In the genomic region with DNA sequence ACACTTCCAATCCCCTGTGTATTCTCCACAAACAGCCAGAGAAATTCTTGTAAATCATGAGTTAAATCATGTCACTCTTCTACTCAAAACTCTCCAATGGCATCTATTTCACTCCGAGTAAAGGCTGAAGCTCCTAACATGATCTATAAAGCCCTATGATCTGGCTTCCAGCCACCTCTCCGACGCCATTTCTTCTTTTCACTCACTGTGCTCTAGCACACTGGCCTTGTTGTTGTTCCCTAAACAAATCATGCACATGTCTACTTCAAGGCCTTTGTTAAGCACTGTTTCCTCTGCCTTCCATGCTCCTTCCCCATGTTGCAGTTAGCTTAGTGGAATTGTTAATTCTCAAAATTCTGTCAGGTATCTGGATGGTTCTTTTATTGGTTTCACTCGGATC, we compare ENCODE assay signal across 1 cellular context.
TF ChIP-seq lines count a peak whose summit lies in the region.

No MANE protein-coding gene starts in this region.

TF ChIP-seq in WTC11, 78 proteins besides CTCF, POLR2A, EP300 and RAD21 (continued from another document):
- TF ChIP-seq, protein P1, sequence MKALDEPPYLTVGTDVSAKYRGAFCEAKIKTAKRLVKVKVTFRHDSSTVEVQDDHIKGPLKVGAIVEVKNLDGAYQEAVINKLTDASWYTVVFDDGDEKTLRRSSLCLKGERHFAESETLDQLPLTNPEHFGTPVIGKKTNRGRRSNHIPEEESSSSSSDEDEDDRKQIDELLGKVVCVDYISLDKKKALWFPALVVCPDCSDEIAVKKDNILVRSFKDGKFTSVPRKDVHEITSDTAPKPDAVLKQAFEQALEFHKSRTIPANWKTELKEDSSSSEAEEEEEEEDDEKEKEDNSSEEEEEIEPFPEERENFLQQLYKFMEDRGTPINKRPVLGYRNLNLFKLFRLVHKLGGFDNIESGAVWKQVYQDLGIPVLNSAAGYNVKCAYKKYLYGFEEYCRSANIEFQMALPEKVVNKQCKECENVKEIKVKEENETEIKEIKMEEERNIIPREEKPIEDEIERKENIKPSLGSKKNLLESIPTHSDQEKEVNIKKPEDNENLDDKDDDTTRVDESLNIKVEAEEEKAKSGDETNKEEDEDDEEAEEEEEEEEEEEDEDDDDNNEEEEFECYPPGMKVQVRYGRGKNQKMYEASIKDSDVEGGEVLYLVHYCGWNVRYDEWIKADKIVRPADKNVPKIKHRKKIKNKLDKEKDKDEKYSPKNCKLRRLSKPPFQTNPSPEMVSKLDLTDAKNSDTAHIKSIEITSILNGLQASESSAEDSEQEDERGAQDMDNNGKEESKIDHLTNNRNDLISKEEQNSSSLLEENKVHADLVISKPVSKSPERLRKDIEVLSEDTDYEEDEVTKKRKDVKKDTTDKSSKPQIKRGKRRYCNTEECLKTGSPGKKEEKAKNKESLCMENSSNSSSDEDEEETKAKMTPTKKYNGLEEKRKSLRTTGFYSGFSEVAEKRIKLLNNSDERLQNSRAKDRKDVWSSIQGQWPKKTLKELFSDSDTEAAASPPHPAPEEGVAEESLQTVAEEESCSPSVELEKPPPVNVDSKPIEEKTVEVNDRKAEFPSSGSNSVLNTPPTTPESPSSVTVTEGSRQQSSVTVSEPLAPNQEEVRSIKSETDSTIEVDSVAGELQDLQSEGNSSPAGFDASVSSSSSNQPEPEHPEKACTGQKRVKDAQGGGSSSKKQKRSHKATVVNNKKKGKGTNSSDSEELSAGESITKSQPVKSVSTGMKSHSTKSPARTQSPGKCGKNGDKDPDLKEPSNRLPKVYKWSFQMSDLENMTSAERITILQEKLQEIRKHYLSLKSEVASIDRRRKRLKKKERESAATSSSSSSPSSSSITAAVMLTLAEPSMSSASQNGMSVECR (CRISPR knock-in tag; IDR thresholded peaks at IDR 0.05; ENCODE audit: borderline replicate concordance): no peak
- TF ChIP-seq, protein P2, sequence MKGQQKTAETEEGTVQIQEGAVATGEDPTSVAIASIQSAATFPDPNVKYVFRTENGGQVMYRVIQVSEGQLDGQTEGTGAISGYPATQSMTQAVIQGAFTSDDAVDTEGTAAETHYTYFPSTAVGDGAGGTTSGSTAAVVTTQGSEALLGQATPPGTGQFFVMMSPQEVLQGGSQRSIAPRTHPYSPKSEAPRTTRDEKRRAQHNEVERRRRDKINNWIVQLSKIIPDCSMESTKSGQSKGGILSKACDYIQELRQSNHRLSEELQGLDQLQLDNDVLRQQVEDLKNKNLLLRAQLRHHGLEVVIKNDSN (CRISPR knock-in tag; IDR thresholded peaks at IDR 0.05): no peak
- TF ChIP-seq ELF4 (CRISPR knock-in tag; IDR thresholded peaks at IDR 0.05; ENCODE audit: low read depth) (no peak), NFATC4 (CRISPR knock-in tag; IDR thresholded peaks at IDR 0.05) (no peak), MLX (CRISPR knock-in tag; IDR thresholded peaks at IDR 0.05) (no peak), CDX4 (CRISPR knock-in tag; IDR thresholded peaks at IDR 0.05; ENCODE audit: borderline replicate concordance) (no peak), SOX15 (CRISPR knock-in tag; IDR thresholded peaks at IDR 0.05) (no peak), AR (CRISPR knock-in tag; IDR thresholded peaks at IDR 0.05) (no peak)
